1 cellular context compared by ENCODE assay signal in genomic region chr5:56159521-56159947, GRCh38.
TF ChIP-seq lines count a peak whose summit lies in the region.

No MANE protein-coding gene starts in this region.

TF ChIP-seq in IMR-90, 13 proteins besides CTCF, POLR2A, EP300 and RAD21:
- no peak for TF ChIP-seq FOS (IDR thresholded peaks at IDR 0.05; ENCODE audit: low read depth, low read length)
- TF ChIP-seq CHD1 (IDR thresholded peaks at IDR 0.05; ENCODE audit: low read depth, low read length), result no peak
- no peak for TF ChIP-seq MAFK (IDR thresholded peaks at IDR 0.05; ENCODE audit: low read depth, low read length)
- no peak for TF ChIP-seq MXI1 (IDR thresholded peaks at IDR 0.05; ENCODE audit: borderline replicate concordance, low read depth, low read length)
- TF ChIP-seq SMC3 (IDR thresholded peaks at IDR 0.05; ENCODE audit: low read depth, low read length), result no peak
- no peak for TF ChIP-seq NFE2L2 (IDR thresholded peaks at IDR 0.05; ENCODE audit: low read depth, low read length)
- TF ChIP-seq ELK1 (IDR thresholded peaks at IDR 0.05; ENCODE audit: borderline replicate concordance, low read depth, low read length), result no peak
- no peak for TF ChIP-seq RFX5 (IDR thresholded peaks at IDR 0.05; ENCODE audit: low read depth, low read length)
- TF ChIP-seq RCOR1 (IDR thresholded peaks at IDR 0.05; ENCODE audit: insufficient replicate concordance, low read length), result no peak
TF ChIP-seq in IMR-90: peak in this region for 0.
